In the genomic region with DNA sequence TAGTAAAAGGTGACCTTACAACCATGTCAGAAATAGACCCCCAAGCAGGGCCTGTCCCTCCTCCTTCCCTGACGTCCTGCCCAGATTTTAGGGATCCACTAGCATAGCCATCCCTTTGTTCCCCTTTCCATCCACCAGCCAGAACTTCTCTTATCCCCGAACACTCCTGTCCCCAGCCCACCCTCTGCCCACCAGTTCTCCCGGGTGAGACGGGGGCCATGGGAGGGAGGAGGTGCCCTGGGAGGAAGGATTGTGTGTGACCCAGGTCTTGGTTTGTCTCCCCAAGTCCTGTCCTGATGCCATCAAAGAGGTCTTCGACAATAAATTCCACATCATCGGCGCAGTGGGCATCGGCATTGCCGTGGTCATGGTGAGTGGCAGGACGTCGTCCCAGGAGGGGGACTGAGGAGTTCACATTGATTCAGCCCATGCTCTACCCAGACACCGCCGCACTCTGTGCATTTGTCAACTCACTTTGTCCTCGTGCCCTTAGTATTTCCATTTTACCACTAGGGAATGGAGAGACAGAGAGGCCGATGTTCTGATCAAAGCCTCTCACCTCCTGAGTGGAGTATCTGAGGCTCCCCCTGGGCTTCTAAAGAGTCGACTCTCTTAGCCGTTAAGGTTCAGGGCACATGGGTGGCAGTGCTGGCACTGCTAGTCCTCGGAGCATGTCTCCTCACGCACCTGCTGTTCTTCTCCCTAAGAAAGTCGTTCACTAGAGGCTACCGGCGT, we compare ENCODE assay signal across 17 cellular contexts. TPM values are rescaled to one million over a fixed set of nuclear protein-coding genes. Genes with fewer than 3 reads are reported as not detected.
A peak's percentile ranks its signal among the peaks of the same experiment; 100 is the strongest.
DNase-seq lines count a peak whose midpoint lies in the region; ATAC-seq and TF ChIP-seq lines count a peak whose summit lies in the region.
"Had no signal": no experiment of that assay in that cellular context is flagged by ENCODE, and none has a peak within 500 bp of the region (broad histone marks: within the 10 kb centered on the region; RNA-seq: fewer than 3 reads in every experiment).

No MANE protein-coding gene starts in this region.

- intact Hi-C loops in Caco-2 (cut with micrococcal nuclease; ENCODE audit: unreplicated experiment), result loop anchor here (1.0 kb wide), 3 partner anchors 36 to 42 kb away; a partner anchor contains a TSS

- peaks cover 56% of the 10 kb centered on the region for H3K36me3 Mint-ChIP-seq in Caco-2 (ENCODE audit: insufficient read depth, unreplicated experiment)
- H3K36me3 Mint-ChIP-seq in mesothelial cell of epicardium, result peaks cover 2% of the 10 kb centered on the region
- H3K36me3 Mint-ChIP-seq in T-helper 17 cell (ENCODE audit: low read depth), result peaks cover 11% of the 10 kb centered on the region

- BruUV-seq in Caco-2 (replicated peaks; lab: Mats Ljungman, UMichigan), result no TSS peak

- H3K27me3 ChIP-seq in Caco-2 (replicated peaks; ENCODE audit: control insufficient read depth, insufficient read depth, low read length) (no peaks in the 10 kb centered on the region), skeletal muscle tissue (ENCODE audit: control insufficient read depth in 3 of 3, insufficient read depth in 3 of 3, low read length in 3 of 3) (no peaks in the 10 kb centered on the region)
- H3K27me3 ChIP-seq: MG63 had no signal

- peak overlapping the region in 2 of 3 donors; percentile 4 to 16 for H3K9ac ChIP-seq in skeletal muscle tissue (ENCODE audit: low read depth in 1 of 3, low read length in 3 of 3)

- H3K27me3 Mint-ChIP-seq in Caco-2 (ENCODE audit: insufficient read depth, unreplicated experiment), result no peaks in the 10 kb centered on the region
- H3K27me3 Mint-ChIP-seq in mesothelial cell of epicardium (ENCODE audit: low read depth), result no peaks in the 10 kb centered on the region
- H3K27me3 Mint-ChIP-seq in T-helper 17 cell, result peaks cover 29% of the 10 kb centered on the region
- H3K27me3 Mint-ChIP-seq: naive thymus-derived CD4-positive, alpha-beta T cell; stimulated activated naive CD8-positive, alpha-beta T cell treated with anti-CD3 and anti-CD28 coated beads, Interleukin-15, amount 100 ng/mL, for 72 hours had no signal

- TF ChIP-seq CTCF in Caco-2 (IDR thresholded peaks at IDR 0.05; ENCODE audit: insufficient read depth in 1 of 2, low read depth in 1 of 2, low read length in 1 of 2, severe bottlenecking in 1 of 2, unreplicated experiment in 1 of 2) (no peak), mesothelial cell of epicardium (IDR thresholded peaks at IDR 0.05; ENCODE audit: unreplicated experiment) (no peak)

- H3K4me1 ChIP-seq in Caco-2 (peaks cover 37% of the 10 kb centered on the region), skeletal muscle tissue (ENCODE audit: control insufficient read depth in 3 of 3, insufficient read depth in 3 of 3, low read length in 3 of 3) (peaks cover 35 to 43% (median 37%) of the 10 kb centered on the region in 3 donors)

- H3K9me3 ChIP-seq in Caco-2 (no peaks in the 10 kb centered on the region), skeletal muscle tissue (ENCODE audit: control insufficient read depth in 3 of 3, low read length in 3 of 3) (no peaks in the 10 kb centered on the region), T-helper 17 cell (ENCODE audit: control insufficient read depth, low read length, poor library complexity, severe bottlenecking) (no peaks in the 10 kb centered on the region)
- H3K9me3 ChIP-seq: MG63 had no signal

- H3K36me3 ChIP-seq in Caco-2 (ENCODE audit: control insufficient read depth, insufficient read depth, low read length), result peaks cover 8% of the 10 kb centered on the region
- H3K36me3 ChIP-seq in skeletal muscle tissue (ENCODE audit: control insufficient read depth in 3 of 3, insufficient read depth in 3 of 3, low read length in 3 of 3), result peaks cover 13 to 34% (median 30%) of the 10 kb centered on the region in 3 donors

- no peak for ATAC-seq in T-helper 17 cell
- ATAC-seq: naive thymus-derived CD4-positive, alpha-beta T cell; stimulated activated naive CD8-positive, alpha-beta T cell treated with anti-CD3 and anti-CD28 coated beads, Interleukin-15, amount 100 ng/mL, for 72 hours had no signal

- POLR2A ChIA-PET in Caco-2 (lab: Charles Lee), result interaction anchor here (0.7 kb wide), 1 partner anchor 13 kb away, joined by 3 read pairs; no protein-coding TSS in a partner anchor

- H3K4me1 Mint-ChIP-seq in Caco-2 (ENCODE audit: low read depth, unreplicated experiment) (peaks cover 48% of the 10 kb centered on the region), mesothelial cell of epicardium (peaks cover 31% of the 10 kb centered on the region), T-helper 17 cell (peaks cover 15% of the 10 kb centered on the region)

- H3K9me3 Mint-ChIP-seq in Caco-2 (ENCODE audit: unreplicated experiment) (no peaks in the 10 kb centered on the region), mesothelial cell of epicardium (no peaks in the 10 kb centered on the region)
- H3K9me3 Mint-ChIP-seq: naive thymus-derived CD4-positive, alpha-beta T cell; stimulated activated naive CD8-positive, alpha-beta T cell treated with anti-CD3 and anti-CD28 coated beads, Interleukin-15, amount 100 ng/mL, for 72 hours had no signal

- peak overlapping the region; percentile 69 for H3K27ac Mint-ChIP-seq in Caco-2 (ENCODE audit: unreplicated experiment)
- peak overlapping the region; percentile 70 for H3K27ac Mint-ChIP-seq in mesothelial cell of epicardium
- H3K27ac Mint-ChIP-seq in T-helper 17 cell, result no peak overlapping the region
- H3K27ac Mint-ChIP-seq: stimulated activated naive CD8-positive, alpha-beta T cell treated with anti-CD3 and anti-CD28 coated beads, Interleukin-15, amount 100 ng/mL, for 72 hours had no signal

- peak overlapping the region; percentile 39 for H3K4me3 Mint-ChIP-seq in Caco-2 (ENCODE audit: unreplicated experiment)
- H3K4me3 Mint-ChIP-seq in mesothelial cell of epicardium, result no peak overlapping the region
- H3K4me3 Mint-ChIP-seq in T-helper 17 cell, result no peak overlapping the region
- H3K4me3 Mint-ChIP-seq: naive thymus-derived CD4-positive, alpha-beta T cell; stimulated activated naive CD8-positive, alpha-beta T cell treated with anti-CD3 and anti-CD28 coated beads, Interleukin-15, amount 100 ng/mL, for 72 hours had no signal

- H3K27ac ChIP-seq in angular gyrus (ENCODE audit: low read depth, low read length) (peak overlapping the region; percentile 73), skeletal muscle tissue (ENCODE audit: low read depth, low read length) (no peak overlapping the region)

- CTCF ChIA-PET in Caco-2 (lab: Charles Lee), result interaction anchor here (1.0 to 1.6 kb wide), 2 partner anchors 39 to 40 kb away, joined by 5 to 6 read pairs; no protein-coding TSS in a partner anchor

- DNase-seq in Caco-2 (no peak), mesothelial cell of epicardium (ENCODE audit: low spot score in 2 of 2, unreplicated experiment in 2 of 2) (no peak), NCI-H748 treated with DMSO at 0.1 percent for 48 hours (lab: John Stamatoyannopoulos, UW) (no peak), NCI-H345 (lab: John Stamatoyannopoulos, UW) (no peak), T-helper 17 cell (no peak)
- no peak for DNase-seq in activated CD4-positive, CD25-positive, alpha-beta regulatory T cell treated with anti-CD3 and anti-CD28 coated beads, Interleukin-2, amount 50 U/mL, for 72 hours
- DNase-seq: activated gamma-delta T cell treated with Interleukin-2 at 50 U/mL for 16 hours; COR-L47; MG63; naive thymus-derived CD4-positive, alpha-beta T cell; NCI-H1694 treated with DMSO at 0.1 percent for 48 hours; NCI-H446 treated with DMSO at 0.1 percent for 48 hours; SIG-M5; stimulated activated naive CD8-positive, alpha-beta T cell treated with anti-CD3 and anti-CD28 coated beads, Interleukin-15, amount 100 ng/mL, for 72 hours had no signal

- no peak overlapping the region for H3K4me3 ChIP-seq in Caco-2 (ENCODE audit: low read depth, low read length)
- no peak overlapping the region for H3K4me3 ChIP-seq in skeletal muscle tissue (ENCODE audit: low read length in 3 of 3)
- H3K4me3 ChIP-seq: lung, MG63 had no signal

RNA-seq across cellular contexts. Expression of a gene that starts 35.9 kb away (rescaled TPM):
- 170 and 179 TPM in 2 replicates for total RNA-seq in Caco-2 (2022)
- 20.0 to 22.6 TPM (median 22.3 TPM) in 3 replicates for total RNA-seq in mesothelial cell of epicardium
- 62.6 TPM for total RNA-seq in skeletal muscle tissue
- 10 to 100 TPM in 1 of 2 donors, 1 to 10 TPM in 1; 2.4 to 28.0 TPM for total RNA-seq in T-helper 17 cell
